15 cellular contexts compared by ENCODE assay signal in the genomic region with DNA sequence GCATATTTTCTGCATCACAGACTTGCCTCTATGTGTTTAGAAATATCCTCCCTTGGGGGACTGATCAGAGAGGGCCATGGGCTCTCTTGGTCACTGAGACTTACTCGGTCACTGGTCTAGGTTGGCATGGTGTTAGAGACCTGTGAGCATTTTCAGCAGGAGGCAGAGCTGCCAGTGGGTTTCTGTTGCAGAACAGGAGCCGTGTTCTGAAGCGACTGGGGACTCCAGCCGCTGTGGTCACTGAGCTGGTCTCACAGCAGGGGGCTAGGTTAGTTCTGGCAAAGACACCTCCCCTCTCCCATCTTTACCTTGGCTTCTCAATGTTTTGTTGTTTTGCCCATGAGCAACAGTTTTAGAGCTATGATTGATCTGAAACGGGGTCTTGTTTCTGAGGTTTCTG. TPM values are rescaled to one million over a fixed set of nuclear protein-coding genes. Genes with fewer than 3 reads are reported as not detected.
DNase-seq lines count a peak whose midpoint lies in the region; ATAC-seq and TF ChIP-seq lines count a peak whose summit lies in the region.
"Had no signal": no experiment of that assay in that cellular context is flagged by ENCODE, and none has a peak within 500 bp of the region (broad histone marks: within the 10 kb centered on the region; RNA-seq: fewer than 3 reads in every experiment).

No MANE protein-coding gene starts in this region.

- H3K27ac ChIP-seq in esophagus squamous epithelium (peak overlapping the region in 3 of 4 donors; percentile 59 to 71 (median 62)), upper lobe of left lung (no peak overlapping the region)

- WGBS in esophagus squamous epithelium, 2 donors, result 92 to 94% methylated on average over 3 to 5 of the region's 5 CpGs
- 87 to 91% methylated on average over 5 of the region's 5 CpGs for WGBS in upper lobe of left lung, 2 donors

- H3K9me3 Mint-ChIP-seq in stimulated activated naive CD8-positive, alpha-beta T cell treated with anti-CD3 and anti-CD28 coated beads, Interleukin-15, Interleukin-2, amounts not matched to agents 100 ng/mL and 50 ng/mL, for 24 hours, result no peaks in the 10 kb centered on the region
- no peaks in the 10 kb centered on the region for H3K9me3 Mint-ChIP-seq in activated T-helper 1 cell treated with anti-CD3 and anti-CD28 coated beads, Interleukin-12 subunit alpha, Interleukin-12 subunit beta, Interleukin-2, Interleukin-4 antibody, amounts not matched to agents 30 ng/mL and 10 ng/mL and 1 ng/mL, durations not matched to agents 14 hours and 24 hours and 36 hours
- H3K9me3 Mint-ChIP-seq: naive B cell had no signal

- TF ChIP-seq EP300 in upper lobe of left lung (IDR thresholded peaks at IDR 0.05), result no peak

- TF ChIP-seq CTCF in esophagus squamous epithelium (IDR thresholded peaks at IDR 0.05) (no peak), upper lobe of left lung (IDR thresholded peaks at IDR 0.05) (no peak)

- H3K4me1 Mint-ChIP-seq in stimulated activated naive CD8-positive, alpha-beta T cell treated with anti-CD3 and anti-CD28 coated beads, Interleukin-15, Interleukin-2, amounts not matched to agents 100 ng/mL and 50 ng/mL, for 24 hours (ENCODE audit: low read depth), result peaks cover 89% of the 10 kb centered on the region
- peaks cover 63% of the 10 kb centered on the region for H3K4me1 Mint-ChIP-seq in activated T-helper 1 cell treated with anti-CD3 and anti-CD28 coated beads, Interleukin-12 subunit alpha, Interleukin-12 subunit beta, Interleukin-2, Interleukin-4 antibody, amounts not matched to agents 30 ng/mL and 10 ng/mL and 1 ng/mL, durations not matched to agents 14 hours and 24 hours and 36 hours (ENCODE audit: low read depth)

- peak overlapping the region; percentile 71 for H3K27ac Mint-ChIP-seq in stimulated activated naive CD8-positive, alpha-beta T cell treated with anti-CD3 and anti-CD28 coated beads, Interleukin-15, Interleukin-2, amounts not matched to agents 100 ng/mL and 50 ng/mL, for 24 hours
- peak overlapping the region; percentile 80 for H3K27ac Mint-ChIP-seq in activated T-helper 1 cell treated with anti-CD3 and anti-CD28 coated beads, Interleukin-12 subunit alpha, Interleukin-12 subunit beta, Interleukin-2, Interleukin-4 antibody, amounts not matched to agents 30 ng/mL and 10 ng/mL and 1 ng/mL, durations not matched to agents 14 hours and 24 hours and 36 hours

- H3K27me3 Mint-ChIP-seq in stimulated activated naive CD8-positive, alpha-beta T cell treated with anti-CD3 and anti-CD28 coated beads, Interleukin-15, Interleukin-2, amounts not matched to agents 100 ng/mL and 50 ng/mL, for 24 hours, result no peaks in the 10 kb centered on the region
- no peaks in the 10 kb centered on the region for H3K27me3 Mint-ChIP-seq in activated T-helper 1 cell treated with anti-CD3 and anti-CD28 coated beads, Interleukin-12 subunit alpha, Interleukin-12 subunit beta, Interleukin-2, Interleukin-4 antibody, amounts not matched to agents 30 ng/mL and 10 ng/mL and 1 ng/mL, durations not matched to agents 14 hours and 24 hours and 36 hours (ENCODE audit: insufficient read depth)
- H3K27me3 Mint-ChIP-seq: naive B cell had no signal

- H3K27me3 ChIP-seq in esophagus squamous epithelium (no peaks in the 10 kb centered on the region), upper lobe of left lung (no peaks in the 10 kb centered on the region)

- H3K9me3 ChIP-seq in esophagus squamous epithelium (no peaks in the 10 kb centered on the region), upper lobe of left lung (no peaks in the 10 kb centered on the region)

- no peak for ATAC-seq in stimulated activated naive CD8-positive, alpha-beta T cell treated with anti-CD3 and anti-CD28 coated beads, Interleukin-15, Interleukin-2, amounts not matched to agents 100 U/mL and 50 U/mL, for 24 hours
- no peak for ATAC-seq in GM21360 (IDR thresholded peaks at IDR 0.05; ENCODE audit: unreplicated experiment)
- ATAC-seq in upper lobe of left lung (ENCODE audit: low FRiP score in 2 of 2), result no peak

- TF ChIP-seq POLR2A in esophagus squamous epithelium (IDR thresholded peaks at IDR 0.05), result no peak
- no peak for TF ChIP-seq POLR2A in upper lobe of left lung (IDR thresholded peaks at IDR 0.05)

- peaks cover 38% of the 10 kb centered on the region for H3K36me3 Mint-ChIP-seq in stimulated activated naive CD8-positive, alpha-beta T cell treated with anti-CD3 and anti-CD28 coated beads, Interleukin-15, Interleukin-2, amounts not matched to agents 100 ng/mL and 50 ng/mL, for 24 hours (ENCODE audit: low read depth)
- H3K36me3 Mint-ChIP-seq in activated T-helper 1 cell treated with anti-CD3 and anti-CD28 coated beads, Interleukin-12 subunit alpha, Interleukin-12 subunit beta, Interleukin-2, Interleukin-4 antibody, amounts not matched to agents 30 ng/mL and 10 ng/mL and 1 ng/mL, durations not matched to agents 14 hours and 24 hours and 36 hours (ENCODE audit: low read depth), result peaks cover 17% of the 10 kb centered on the region

- intact Hi-C loops in activated T-helper 1 cell treated with anti-CD3 and anti-CD28 coated beads, Interleukin-12 subunit alpha, Interleukin-12 subunit beta, Interleukin-2, Interleukin-4 antibody, amounts not matched to agents 30 ng/mL and 10 ng/mL and 1 ng/mL, durations not matched to agents 14 hours and 24 hours and 36 hours (cut with micrococcal nuclease), result no loop called here
- intact Hi-C loops in esophagus squamous epithelium (cut with DNase I), result no loop called here

- H3K36me3 ChIP-seq in esophagus squamous epithelium (peaks cover 0 to 7% (median 3%) of the 10 kb centered on the region in 3 donors), upper lobe of left lung (no peaks in the 10 kb centered on the region)

- peaks cover 0 to 50% (median 17%) of the 10 kb centered on the region in 3 donors for H3K4me1 ChIP-seq in esophagus squamous epithelium
- H3K4me1 ChIP-seq in upper lobe of left lung, result peaks cover 0 to 44% (median 21%) of the 10 kb centered on the region in 4 donors

- no peak overlapping the region for H3K4me3 ChIP-seq in esophagus squamous epithelium
- H3K4me3 ChIP-seq in upper lobe of left lung, result no peak overlapping the region

- H3K4me3 Mint-ChIP-seq in stimulated activated naive CD8-positive, alpha-beta T cell treated with anti-CD3 and anti-CD28 coated beads, Interleukin-15, Interleukin-2, amounts not matched to agents 100 ng/mL and 50 ng/mL, for 24 hours, result no peak overlapping the region
- H3K4me3 Mint-ChIP-seq in activated T-helper 1 cell treated with anti-CD3 and anti-CD28 coated beads, Interleukin-12 subunit alpha, Interleukin-12 subunit beta, Interleukin-2, Interleukin-4 antibody, amounts not matched to agents 30 ng/mL and 10 ng/mL and 1 ng/mL, durations not matched to agents 14 hours and 24 hours and 36 hours, result no peak overlapping the region
- H3K4me3 Mint-ChIP-seq: naive B cell had no signal

- no peak for DNase-seq in stimulated activated naive CD8-positive, alpha-beta T cell treated with anti-CD3 and anti-CD28 coated beads, Interleukin-15, Interleukin-2, amounts not matched to agents 100 U/mL and 50 U/mL, for 24 hours
- no peak for DNase-seq in activated T-helper 1 cell treated with anti-CD3 and anti-CD28 coated beads, Interleukin-12 subunit alpha, Interleukin-12 subunit beta, Interleukin-2, Interleukin-4 antibody, amounts not matched to agents 30 ng/mL and 10 ng/mL and 1 ng/mL, durations not matched to agents 14 hours and 24 hours and 36 hours (ENCODE audit: low spot score)
- no peak for DNase-seq in esophagus squamous epithelium (lab: John Stamatoyannopoulos, UW)
- DNase-seq in NCI-H748 treated with DMSO at 0.1 percent for 48 hours (lab: John Stamatoyannopoulos, UW), result no peak
- DNase-seq in NCI-H2107 treated with DMSO at 0.1 percent for 48 hours (lab: John Stamatoyannopoulos, UW; ENCODE audit: unreplicated experiment), result no peak
- DNase-seq in upper lobe of left lung, result no peak
- DNase-seq: activated gamma-delta T cell treated with Interleukin-2 at 50 U/mL for 16 hours; effector CD4-positive, alpha-beta T cell; naive B cell; NCI-H1092 treated with DMSO at 0.1 percent for 48 hours; NCI-H774; retina; SW 1271 had no signal

RNA-seq across cellular contexts. Expression of a gene that starts 8.7 kb away (rescaled TPM):
- 17.0 and 17.7 TPM in 2 replicates for total RNA-seq in activated T-helper 1 cell treated with anti-CD3 and anti-CD28 coated beads, Interleukin-12 subunit alpha, Interleukin-12 subunit beta, Interleukin-2, Interleukin-4 antibody, amounts not matched to agents 30 ng/mL and 10 ng/mL and 1 ng/mL, durations not matched to agents 14 hours and 24 hours and 36 hours
- total RNA-seq in esophagus squamous epithelium (10 to 100 TPM; 10.5 to 22.1 (median 16.8) TPM), upper lobe of left lung (10 to 100 TPM; 11.5 to 27.6 (median 18.9) TPM)

Comparison
In these comparisons a context has a peak if more than half of its experiments do, and no peak if none do; other contexts are left out.
1. H3K27ac ChIP-seq: peak in esophagus squamous epithelium (3 of 4); none in upper lobe of left lung (0 of 4).